Comparison of ENCODE assay signal across 1 cellular context in genomic region chr12:56688129-56688845, GRCh38.
TF ChIP-seq lines count a peak whose summit lies in the region.

Gene PTGES3, minus strand, starts transcription at chr12:56688284. Its CDS starts 285 bp downstream, at chr12:56687999.

TF ChIP-seq in K562, 482 proteins besides CTCF, POLR2A, EP300 and RAD21 (continued from another document and continues in another):
- TF ChIP-seq CGGBP1 (CRISPR knock-in tag; IDR thresholded peaks at IDR 0.05) (peak; percentile 91), ZNF3 (CRISPR knock-in tag; IDR thresholded peaks at IDR 0.05) (0 out of 2 replicates have a peak, but pooled peaks have one; percentile 41), SUPT5H (IDR thresholded peaks at IDR 0.05) (peak; percentile 96), SMARCC2 (IDR thresholded peaks at IDR 0.05; ENCODE audit: low read depth) (0 out of 2 replicates have a peak, but pooled peaks have one; percentile 23), KHSRP (IDR thresholded peaks at IDR 0.05) (no peak), TAL1 (IDR thresholded peaks at IDR 0.05) (peak; percentile 20; the same call in 1 of the 2 replicates), TBP (optimal IDR thresholded peaks at IDR 0.05; ENCODE audit: low read depth, low read length) (peak; percentile 91), IFI16 (CRISPR knock-in tag; IDR thresholded peaks at IDR 0.05) (no peak), PML (IDR thresholded peaks at IDR 0.05; ENCODE audit: low read length) (peak; percentile 87), SOX6 (IDR thresholded peaks at IDR 0.05) (peak; percentile 3), FOS (IDR thresholded peaks at IDR 0.05; ENCODE audit: extremely low read depth, insufficient read length) (no peak), EHMT2 (IDR thresholded peaks at IDR 0.05) (peak; percentile 77), TEAD1 (CRISPR knock-in tag; IDR thresholded peaks at IDR 0.05) (peak in 1 of 2 experiments; percentile 40; a peak in 1 of 4 replicates), SRSF9 (IDR thresholded peaks at IDR 0.05; ENCODE audit: borderline replicate concordance, low read depth, low read length) (no peak), BMI1 (IDR thresholded peaks at IDR 0.05; ENCODE audit: low read length) (0 out of 2 replicates have a peak, but pooled peaks have one; percentile 31), CHD7 (IDR thresholded peaks at IDR 0.05; ENCODE audit: low read depth, low read length) (no peak), HCFC1 (IDR thresholded peaks at IDR 0.05; ENCODE audit: low read depth, low read length) (peak; percentile 77), ZNF184 (CRISPR knock-in tag; IDR thresholded peaks at IDR 0.05) (no peak), PCBP2 (IDR thresholded peaks at IDR 0.05; ENCODE audit: low read depth, low read length, poor library complexity, severe bottlenecking) (no peak), ZSCAN32 (CRISPR knock-in tag; IDR thresholded peaks at IDR 0.05) (no peak), TBL1XR1 (IDR thresholded peaks at IDR 0.05; ENCODE audit: low read length in 2 of 2) (peak in 1 of 2 experiments; percentile 46; a peak in 1 of 4 replicates), HIVEP1 (CRISPR knock-in tag; IDR thresholded peaks at IDR 0.05) (peak; percentile 12; the same call in 1 of the 2 replicates), ARHGAP35 (IDR thresholded peaks at IDR 0.05; ENCODE audit: partially characterized antibody) (peak; percentile 82), ZBTB43 (CRISPR knock-in tag; IDR thresholded peaks at IDR 0.05) (0 out of 2 replicates have a peak, but pooled peaks have one; percentile 24), CC2D1A (IDR thresholded peaks at IDR 0.05) (peak; percentile 87), PREB (CRISPR knock-in tag; IDR thresholded peaks at IDR 0.05) (no peak), SP2 (IDR thresholded peaks at IDR 0.05; ENCODE audit: extremely low read depth, low read depth, low read length, poor library complexity, severe bottlenecking) (no peak), KDM5B (IDR thresholded peaks at IDR 0.05; ENCODE audit: insufficient replicate concordance, low read depth, low read length) (peak; percentile 75), MYNN (IDR thresholded peaks at IDR 0.05) (peak; percentile 58; the same call in 1 of the 2 replicates), MYNN (CRISPR knock-in tag; IDR thresholded peaks at IDR 0.05) (no peak), ZKSCAN3 (CRISPR knock-in tag; IDR thresholded peaks at IDR 0.05) (no peak), HES1 (IDR thresholded peaks at IDR 0.05; ENCODE audit: low read depth) (0 out of 2 replicates have a peak, but pooled peaks have one; percentile 22), TAF1 (IDR thresholded peaks at IDR 0.05; ENCODE audit: control insufficient read depth, extremely low read depth, insufficient read depth, low read length, severe bottlenecking) (peak; percentile 94), NKRF (IDR thresholded peaks at IDR 0.05; ENCODE audit: borderline replicate concordance) (peak; percentile 80), ETS1 (conservative IDR thresholded peaks at IDR 0.05; ENCODE audit: control insufficient read depth, low read depth, low read length) (peak; percentile 48), ZSCAN29 (IDR thresholded peaks at IDR 0.05) (0 out of 2 replicates have a peak, but pooled peaks have one; percentile 48), ZNF316 (IDR thresholded peaks at IDR 0.05) (peak; percentile 98), SRF (CRISPR knock-in tag; IDR thresholded peaks at IDR 0.05) (peak in 1 of 2 experiments; percentile 62; a peak in 2 of 4 replicates), SMAD3 (CRISPR knock-in tag; conservative IDR thresholded peaks at IDR 0.05) (no peak), ZNF143 (CRISPR knock-in tag; IDR thresholded peaks at IDR 0.05) (peak; percentile 82), KDM1A (IDR thresholded peaks at IDR 0.05) (peak in 1 of 2 experiments; percentile 17; a peak in 1 of 4 replicates), SP1 (CRISPR knock-in tag; IDR thresholded peaks at IDR 0.05) (peak; percentile 74), MEF2D (tag; conservative IDR thresholded peaks at IDR 0.05; ENCODE audit: low read depth) (peak; percentile 46; the same call in 1 of the 2 replicates), SIX5 (IDR thresholded peaks at IDR 0.05; ENCODE audit: borderline replicate concordance in 1 of 2, insufficient read depth in 1 of 2, low read depth in 1 of 2, low read length in 2 of 2) (peak in 1 of 2 experiments; percentile 40; a peak in 1 of 4 replicates), RBM15 (IDR thresholded peaks at IDR 0.05; ENCODE audit: insufficient read depth, low read length) (no peak), POLR2H (tag; IDR thresholded peaks at IDR 0.05; ENCODE audit: low read depth) (peak; percentile 97), KAT2B (IDR thresholded peaks at IDR 0.05; ENCODE audit: low read depth, low read length) (no peak), MCM5 (IDR thresholded peaks at IDR 0.05; ENCODE audit: low read depth) (no peak), MBD2 (IDR thresholded peaks at IDR 0.05; ENCODE audit: borderline replicate concordance, low read depth) (peak; percentile 26; the same call in 1 of the 2 replicates), FOXP1 (CRISPR knock-in tag; IDR thresholded peaks at IDR 0.05) (peak; percentile 37; the same call in 1 of the 2 replicates), ZNF197 (CRISPR knock-in tag; IDR thresholded peaks at IDR 0.05; ENCODE audit: low read depth) (no peak), KLF16 (IDR thresholded peaks at IDR 0.05) (no peak), ZBTB17 (CRISPR knock-in tag; IDR thresholded peaks at IDR 0.05) (no peak; the same call in 1 of the 2 replicates), PHTF2 (CRISPR knock-in tag; IDR thresholded peaks at IDR 0.05) (no peak), ZNF551 (CRISPR knock-in tag; IDR thresholded peaks at IDR 0.05) (no peak), NCOA1 (IDR thresholded peaks at IDR 0.05; ENCODE audit: low read depth) (peak; percentile 50; the same call in 1 of the 2 replicates)
